In the genomic region with DNA sequence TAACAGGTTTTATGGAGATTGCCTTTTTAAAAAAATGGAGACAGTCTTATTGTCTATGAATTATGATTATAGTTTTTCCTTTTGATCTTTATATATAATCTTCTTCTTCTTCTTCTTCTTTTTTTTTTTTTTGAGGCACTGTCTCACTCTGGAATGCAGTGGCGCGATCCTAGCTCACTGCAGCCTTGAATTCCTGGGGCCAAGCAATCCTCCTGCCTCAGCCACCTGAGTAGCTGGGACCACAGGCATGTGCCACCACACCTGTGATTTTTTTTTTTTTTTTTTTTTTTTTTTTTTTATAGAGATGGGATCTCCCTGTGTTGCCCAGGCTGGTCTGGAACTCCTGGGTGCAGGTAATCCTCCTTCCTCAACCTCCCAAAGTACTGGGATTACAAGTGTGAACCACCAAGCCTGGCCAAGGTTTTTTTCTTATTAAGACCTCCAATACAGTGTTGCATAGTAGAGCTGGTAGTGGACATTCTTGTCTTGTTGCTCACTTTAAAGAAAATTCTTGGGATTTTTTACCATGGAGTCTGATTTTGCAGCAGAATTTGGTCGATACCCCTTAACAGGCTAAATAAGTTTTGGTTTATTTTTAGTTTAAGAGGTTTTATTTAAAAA, we compare ENCODE assay signal across 17 cellular contexts. TPM values are rescaled to one million over a fixed set of nuclear protein-coding genes. Genes with fewer than 3 reads are reported as not detected.
DNase-seq lines count a peak whose midpoint lies in the region; ATAC-seq and TF ChIP-seq lines count a peak whose summit lies in the region.
"Had no signal": no experiment of that assay in that cellular context is flagged by ENCODE, and none has a peak within 500 bp of the region (broad histone marks: within the 10 kb centered on the region; RNA-seq: fewer than 3 reads in every experiment).

No MANE protein-coding gene starts in this region.

- H3K36me3 ChIP-seq in Caco-2 (ENCODE audit: control insufficient read depth, insufficient read depth, low read length) (0 out of 2 replicates have a peak, but pooled peaks cover under 1% of the 10 kb centered on the region), IMR-90 (ENCODE audit: control insufficient read depth, insufficient read depth, low read length) (peaks cover 1% of the 10 kb centered on the region; the same call in 1 of the 2 replicates), mammary epithelial cell (ENCODE audit: insufficient read depth, low read length) (peaks cover 5% of the 10 kb centered on the region), brain microvascular endothelial cell (replicated peaks) (peaks cover 1% of the 10 kb centered on the region)

- no peak overlapping the region for H3K23ac ChIP-seq in IMR-90 (ENCODE audit: low read depth, low read length)

- peak overlapping the region; percentile 77 for H2BK5ac ChIP-seq in IMR-90 (ENCODE audit: low read depth, low read length, poor library complexity, severe bottlenecking)

- DNase-seq in Caco-2 (peak; percentile 71 to 86), IMR-90 (peak; percentile 57), mammary epithelial cell (no peak), kidney tubule cell (ENCODE audit: low spot score) (peak; percentile 76), brain microvascular endothelial cell (no peak), AML-193 (lab: John Stamatoyannopoulos, UW) (no peak), left lobe of liver (ENCODE audit: low spot score) (no peak)
- DNase-seq in activated CD4-positive, alpha-beta T cell treated with anti-CD3 and anti-CD28 coated beads for 1 hour, result no peak
- DNase-seq: activated B cell treated with CpG ODN at 0.5 μM for 24 hours; amniotic stem cell; GF-D8; left colon; MM.1S; stimulated activated CD4-positive, alpha-beta T cell treated with anti-CD3 and anti-CD28 coated beads, Interleukin-2, amount 100 ng/mL, for 24 hours; upper lobe of left lung had no signal

- H2AK5ac ChIP-seq in IMR-90 (ENCODE audit: low read depth, low read length), result no peak overlapping the region

- dilution Hi-C loops in IMR-90 (cut with HindIII; ENCODE audit: low sequenced_read_pairs, unreplicated experiment), result no loop called here
- dilution Hi-C loops in mammary epithelial cell (cut with HindIII; ENCODE audit: low sequenced_read_pairs), result no loop called here

- CTCF ChIA-PET in Caco-2 (lab: Charles Lee), result interaction anchor here (0.6 to 3.4 kb wide), 18 partner anchors 9 to 443 kb away, joined by 3 to 50 read pairs (median 5); no protein-coding TSS in a partner anchor
- CTCF ChIA-PET in IMR-90 (lab: Yijun Ruan, JAX), result interaction anchor here (0.6 to 3.1 kb wide), 7 partner anchors 11 to 281 kb away, joined by 3 to 18 read pairs (median 5); no protein-coding TSS in a partner anchor
- CTCF ChIA-PET in mammary epithelial cell (lab: Charles Lee; ENCODE audit: low non-redundant PET), result interaction anchor here (0.5 to 1.0 kb wide), 5 partner anchors 16 to 267 kb away, joined by 3 to 11 read pairs (median 4); partner anchors contain the start of gene KCNK15

- H3K4me2 ChIP-seq in IMR-90 (ENCODE audit: low read depth, low read length) (no peak overlapping the region; the same call in 1 of the 2 replicates), mammary epithelial cell (ENCODE audit: insufficient read depth, low read depth, low read length) (peak overlapping the region; percentile 42)

- peak overlapping the region; percentile 60 for H3K4ac ChIP-seq in IMR-90 (ENCODE audit: low read depth, low read length)

- H3K27ac Mint-ChIP-seq in Caco-2 (ENCODE audit: unreplicated experiment), result peak overlapping the region; percentile 70
- H3K27ac Mint-ChIP-seq: activated B cell treated with CpG ODN at 0.5 μM for 24 hours had no signal

- BruUV-seq in Caco-2 (replicated peaks; lab: Mats Ljungman, UMichigan), result no TSS peak
- BruUV-seq in IMR-90 (replicated peaks; lab: Mats Ljungman, UMichigan), result no TSS peak
- no TSS peak for BruUV-seq in mammary epithelial cell (replicated peaks; lab: Mats Ljungman, UMichigan)

- H2BK120ac ChIP-seq in IMR-90 (ENCODE audit: low read depth, low read length), result no peak overlapping the region

- H3K18ac ChIP-seq in IMR-90 (ENCODE audit: low read depth, low read length), result peak overlapping the region; percentile 52; the same call in 1 of the 2 replicates

- no peak overlapping the region for H4K5ac ChIP-seq in IMR-90 (ENCODE audit: low read depth, low read length)

- no peak overlapping the region for H4K91ac ChIP-seq in IMR-90 (ENCODE audit: insufficient read depth, low read depth, low read length)

- H3K27me3 Mint-ChIP-seq in Caco-2 (ENCODE audit: insufficient read depth, unreplicated experiment), result no peaks in the 10 kb centered on the region
- H3K27me3 Mint-ChIP-seq: activated B cell treated with CpG ODN at 0.5 μM for 24 hours had no signal

- no peak for TF ChIP-seq POLR2A in IMR-90 (IDR thresholded peaks at IDR 0.05; ENCODE audit: low read depth, low read length)

- H3K36me3 Mint-ChIP-seq in Caco-2 (ENCODE audit: insufficient read depth, unreplicated experiment), result peaks cover 27% of the 10 kb centered on the region

- H3K56ac ChIP-seq in IMR-90 (ENCODE audit: extremely low read depth, insufficient read depth, low read length), result no peak overlapping the region

- H3K4me3 ChIP-seq in Caco-2 (ENCODE audit: low read depth, low read length) (no peak overlapping the region), IMR-90 (ENCODE audit: insufficient read depth, low read depth, low read length) (no peak overlapping the region), mammary epithelial cell (replicated peaks in 1 of 3; ENCODE audit: insufficient read depth in 1 of 3, low read depth in 2 of 3, low read length in 3 of 3) (no peak overlapping the region), brain microvascular endothelial cell (ENCODE audit: low read depth, low read length) (no peak overlapping the region)
- H3K4me3 ChIP-seq: gastroesophageal sphincter, upper lobe of left lung had no signal

- intact Hi-C loops in Caco-2 (cut with micrococcal nuclease; ENCODE audit: unreplicated experiment), result no loop called here
- intact Hi-C loops in IMR-90 (cut with micrococcal nuclease), result no loop called here
- intact Hi-C loops in mammary epithelial cell (cut with micrococcal nuclease), result no loop called here

- H3K27ac ChIP-seq in IMR-90 (ENCODE audit: insufficient read depth, low read length), result peak overlapping the region; percentile 44
- peak overlapping the region; percentile 17 for H3K27ac ChIP-seq in mammary epithelial cell (ENCODE audit: insufficient read depth, low read depth, low read length)
- H3K27ac ChIP-seq in brain microvascular endothelial cell, result no peak overlapping the region
- H3K27ac ChIP-seq: C4-2B, gastroesophageal sphincter, upper lobe of left lung had no signal

- H3K4me3 Mint-ChIP-seq in Caco-2 (ENCODE audit: unreplicated experiment), result peak overlapping the region; percentile 39
- H3K4me3 Mint-ChIP-seq: activated B cell treated with CpG ODN at 0.5 μM for 24 hours had no signal

- WGBS in IMR-90 (ENCODE audit: extremely low coverage in 2 of 2, insufficient read length in 1 of 2), 2 experiments, result no CpG with 5 or more reads among the region's 3 CpGs
- 18% methylated on average over 3 of the region's 3 CpGs for WGBS in mammary epithelial cell (ENCODE audit: low coverage, missing lambda C conversion rate)

- H2BK20ac ChIP-seq in IMR-90 (ENCODE audit: low read depth, low read length), result peak overlapping the region; percentile 42; the same call in 1 of the 2 replicates

- H3K27me3 ChIP-seq in Caco-2 (replicated peaks; ENCODE audit: control insufficient read depth, insufficient read depth, low read length) (no peaks in the 10 kb centered on the region), IMR-90 (ENCODE audit: control insufficient read depth, insufficient read depth, low read length) (no peaks in the 10 kb centered on the region), mammary epithelial cell (ENCODE audit: insufficient read depth, low read length) (no peaks in the 10 kb centered on the region), brain microvascular endothelial cell (replicated peaks) (no peaks in the 10 kb centered on the region)
- H3K27me3 ChIP-seq: gastroesophageal sphincter, upper lobe of left lung had no signal

- H3K9me3 Mint-ChIP-seq in Caco-2 (ENCODE audit: unreplicated experiment), result no peaks in the 10 kb centered on the region
- H3K9me3 Mint-ChIP-seq: activated B cell treated with CpG ODN at 0.5 μM for 24 hours had no signal

- peaks cover 53% of the 10 kb centered on the region for H3K4me1 Mint-ChIP-seq in Caco-2 (ENCODE audit: low read depth, unreplicated experiment)

- peaks cover 18% of the 10 kb centered on the region for H3K79me2 ChIP-seq in mammary epithelial cell (ENCODE audit: insufficient read depth, low read length)

- no peak for TF ChIP-seq RAD21 in IMR-90 (IDR thresholded peaks at IDR 0.05; ENCODE audit: low read length)

- H2AK9ac ChIP-seq in IMR-90 (replicated peaks; ENCODE audit: low read depth, low read length, poor library complexity), result no peak overlapping the region

- TF ChIP-seq CTCF in Caco-2 (IDR thresholded peaks at IDR 0.05; ENCODE audit: insufficient read depth in 1 of 2, low read depth in 1 of 2, low read length in 1 of 2, severe bottlenecking in 1 of 2, unreplicated experiment in 1 of 2), result no peak
- TF ChIP-seq CTCF in IMR-90 (conservative IDR thresholded peaks at IDR 0.05; ENCODE audit: low read depth, low read length), result no peak
- TF ChIP-seq CTCF in mammary epithelial cell (conservative IDR thresholded peaks at IDR 0.05 in 1 of 2, IDR thresholded peaks at IDR 0.05 in 1 of 2; ENCODE audit: extremely low read depth in 1 of 2, insufficient read depth in 1 of 2, low read depth in 1 of 2, low read length in 2 of 2), result no peak
- no peak for TF ChIP-seq CTCF in brain microvascular endothelial cell (IDR thresholded peaks at IDR 0.05; ENCODE audit: low read depth, low read length, missing control alignments)

- peaks cover 0 to 21% of the 10 kb centered on the region in 2 experiments; a peak in 2 of 4 replicates for H3K79me1 ChIP-seq in IMR-90 (ENCODE audit: low read depth in 1 of 2, low read length in 2 of 2)

- H2AFZ ChIP-seq in IMR-90 (replicated peaks; ENCODE audit: low read length, poor library complexity) (no peak overlapping the region), mammary epithelial cell (ENCODE audit: low read depth, low read length) (no peak overlapping the region)

- in situ Hi-C loops in IMR-90 (cut with MboI; ENCODE audit: low sequenced_read_pairs) (loop anchor here (10.0 kb wide), 1 partner anchor 272 kb away; no protein-coding TSS in a partner anchor), mammary epithelial cell (cut with MboI; ENCODE audit: low sequenced_read_pairs in 2 of 2) (loop anchor here in 1 of 2 donors (25.0 kb wide), 1 partner anchor 275 kb away; no protein-coding TSS in a partner anchor), brain microvascular endothelial cell (cut with HindIII; ENCODE audit: low pct_ligation_motif_present, low sequenced_read_pairs) (no loop called here)

- H3K9ac ChIP-seq in IMR-90 (ENCODE audit: low read depth, low read length) (no peak overlapping the region), mammary epithelial cell (ENCODE audit: insufficient read depth, low read length) (no peak overlapping the region)

- H3K4me1 ChIP-seq in Caco-2, result peaks cover 61% of the 10 kb centered on the region
- H3K4me1 ChIP-seq in IMR-90 (ENCODE audit: control insufficient read depth, insufficient read depth, low read length), result peaks cover 17% of the 10 kb centered on the region
- H3K4me1 ChIP-seq in mammary epithelial cell (ENCODE audit: insufficient read depth, low read length), result peaks cover 39% of the 10 kb centered on the region

- 0 out of 2 replicates have a peak overlapping the region, but pooled peaks have one; percentile 60 for H3K14ac ChIP-seq in IMR-90 (replicated peaks; ENCODE audit: low read depth, low read length)

- ATAC-seq in IMR-90 (ENCODE audit: low read depth), result peak; percentile 33; the same call in 1 of the 2 replicates
- no peak for ATAC-seq in left lobe of liver
- ATAC-seq: gastroesophageal sphincter, left colon had no signal

- H3K9me3 ChIP-seq in Caco-2 (no peaks in the 10 kb centered on the region), IMR-90 (ENCODE audit: control insufficient read depth, insufficient read depth, low read length) (no peaks in the 10 kb centered on the region), mammary epithelial cell (replicated peaks; ENCODE audit: insufficient read depth, low read length) (no peaks in the 10 kb centered on the region)
- H3K9me3 ChIP-seq: gastroesophageal sphincter, upper lobe of left lung had no signal

- 0 out of 3 replicates have a peak overlapping the region, but pooled peaks have one; percentile 17 for H2BK15ac ChIP-seq in IMR-90 (ENCODE audit: low read depth, low read length)

- no peaks in the 10 kb centered on the region for H3K9me1 ChIP-seq in IMR-90 (ENCODE audit: insufficient read depth, low read length)

- H4K20me1 ChIP-seq in IMR-90 (ENCODE audit: insufficient read depth, low read length) (no peaks in the 10 kb centered on the region), mammary epithelial cell (ENCODE audit: insufficient read depth, low read length) (no peaks in the 10 kb centered on the region)

- POLR2A ChIA-PET in Caco-2 (lab: Charles Lee) (interaction anchor here (0.6 to 1.7 kb wide), 4 partner anchors 31 to 350 kb away, joined by 3 to 9 read pairs (median 4); partner anchors contain the start of gene SYS1), IMR-90 (lab: Charles Lee; ENCODE audit: unreplicated experiment) (no interaction called here)

- H4K8ac ChIP-seq in IMR-90 (ENCODE audit: low read depth in 2 of 2, low read length in 2 of 2), result peak overlapping the region in 1 of 2 experiments; percentile 52; a peak in 1 of 4 replicates

RNA-seq across cellular contexts. Expression of gene STK4, which starts 46.5 kb away (rescaled TPM):
- total RNA-seq in Caco-2 (2022), result 68.3 and 74.7 TPM in 2 replicates
- 22.2 and 30.0 TPM in 2 replicates for total RNA-seq in IMR-90 (2012; rRNA removed)
- polyA plus RNA-seq in IMR-90 (2012; rRNA removed), result 8.3 and 10.2 TPM in 2 replicates
- 2.1 and 3.0 TPM in 2 replicates for polyA plus RNA-seq in IMR-90 (2012; cell fraction: cytosol; rRNA removed)
- 3.0 and 14.5 TPM in 2 replicates for polyA plus RNA-seq in IMR-90 (2012; cell fraction: nucleus; rRNA removed; ENCODE audit: low replicate concordance)
- total RNA-seq in mammary epithelial cell, result 10 to 100 TPM; 30.7 to 42.7 TPM
- 17.9 TPM for polyA plus RNA-seq in mammary epithelial cell
- polyA minus RNA-seq in mammary epithelial cell, result 38.9 TPM
- total RNA-seq in left lobe of liver, result 10.0 TPM

RNA-seq across cellular contexts. Expression of gene TOMM34, which starts 52.6 kb away (rescaled TPM):
- total RNA-seq in Caco-2 (2022) (131 and 139 TPM in 2 replicates), IMR-90 (2012; rRNA removed) (82.8 and 97.5 TPM in 2 replicates), mammary epithelial cell (10 to 100 TPM; 31.5 to 46.3 TPM), left lobe of liver (6.9 TPM)
- polyA plus RNA-seq in IMR-90 (2012; rRNA removed) (98.2 and 101 TPM in 2 replicates), mammary epithelial cell (59.6 TPM)
- 52.7 and 67.7 TPM in 2 replicates for polyA plus RNA-seq in IMR-90 (2012; cell fraction: cytosol; rRNA removed)
- polyA plus RNA-seq in IMR-90 (2012; cell fraction: nucleus; rRNA removed; ENCODE audit: low replicate concordance), result 29.9 and 31.3 TPM in 2 replicates
- 32.2 TPM for polyA minus RNA-seq in mammary epithelial cell

Comparison
In these comparisons a context has a peak if more than half of its experiments do, and no peak if none do; other contexts are left out.
1. DNase-seq: peak in Caco-2 (2 of 2), IMR-90 (single experiment) and kidney tubule cell (single experiment); none in mammary epithelial cell (single experiment), brain microvascular endothelial cell (single experiment), AML-193 (0 of 2), activated CD4-positive, alpha-beta T cell treated with anti-CD3 and anti-CD28 coated beads for 1 hour (single experiment) and left lobe of liver (single experiment).